ENCODE assay signal across 1 cellular context in the genomic region with DNA sequence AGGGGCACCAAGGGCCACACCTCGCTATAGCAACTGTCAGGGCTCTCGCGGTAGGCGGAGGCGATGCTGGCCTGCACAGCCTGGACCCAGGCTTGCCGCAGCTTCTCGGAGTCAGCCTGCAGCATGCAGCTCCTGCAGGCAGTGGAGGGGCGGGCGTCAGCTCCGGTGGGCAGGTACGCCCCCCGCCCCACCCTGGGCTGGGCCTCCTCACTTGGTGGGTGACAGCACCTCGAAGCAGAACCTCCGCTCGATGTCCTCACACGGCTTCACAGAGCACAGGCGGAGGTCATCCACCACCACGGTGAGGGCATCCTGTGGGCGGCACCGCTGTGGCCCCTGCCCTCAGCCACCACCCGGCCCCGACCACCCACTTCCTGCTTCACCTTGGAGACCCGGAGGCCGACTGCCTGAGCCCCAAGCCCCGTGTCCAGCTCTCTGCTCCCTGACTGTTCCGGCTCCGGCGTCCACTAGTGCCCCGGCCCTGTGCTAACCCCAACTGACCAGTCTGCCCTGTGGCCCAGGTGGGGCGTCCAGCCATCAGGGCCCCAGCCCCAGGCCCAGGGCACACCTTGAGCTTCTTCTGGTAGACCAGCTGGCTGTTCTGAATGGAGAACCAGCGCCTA.
A peak's percentile ranks its signal among the peaks of the same experiment; 100 is the strongest.
TF ChIP-seq lines count a peak whose summit lies in the region.

No MANE protein-coding gene starts in this region.

TF ChIP-seq in HEK293, 187 proteins besides CTCF, POLR2A, EP300 and RAD21 (continued from another document):
- TF ChIP-seq, protein P1, sequence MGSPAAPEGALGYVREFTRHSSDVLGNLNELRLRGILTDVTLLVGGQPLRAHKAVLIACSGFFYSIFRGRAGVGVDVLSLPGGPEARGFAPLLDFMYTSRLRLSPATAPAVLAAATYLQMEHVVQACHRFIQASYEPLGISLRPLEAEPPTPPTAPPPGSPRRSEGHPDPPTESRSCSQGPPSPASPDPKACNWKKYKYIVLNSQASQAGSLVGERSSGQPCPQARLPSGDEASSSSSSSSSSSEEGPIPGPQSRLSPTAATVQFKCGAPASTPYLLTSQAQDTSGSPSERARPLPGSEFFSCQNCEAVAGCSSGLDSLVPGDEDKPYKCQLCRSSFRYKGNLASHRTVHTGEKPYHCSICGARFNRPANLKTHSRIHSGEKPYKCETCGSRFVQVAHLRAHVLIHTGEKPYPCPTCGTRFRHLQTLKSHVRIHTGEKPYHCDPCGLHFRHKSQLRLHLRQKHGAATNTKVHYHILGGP (tag by site-specific recombination; IDR thresholded peaks at IDR 0.05), result no peak
- TF ChIP-seq, protein P2, sequence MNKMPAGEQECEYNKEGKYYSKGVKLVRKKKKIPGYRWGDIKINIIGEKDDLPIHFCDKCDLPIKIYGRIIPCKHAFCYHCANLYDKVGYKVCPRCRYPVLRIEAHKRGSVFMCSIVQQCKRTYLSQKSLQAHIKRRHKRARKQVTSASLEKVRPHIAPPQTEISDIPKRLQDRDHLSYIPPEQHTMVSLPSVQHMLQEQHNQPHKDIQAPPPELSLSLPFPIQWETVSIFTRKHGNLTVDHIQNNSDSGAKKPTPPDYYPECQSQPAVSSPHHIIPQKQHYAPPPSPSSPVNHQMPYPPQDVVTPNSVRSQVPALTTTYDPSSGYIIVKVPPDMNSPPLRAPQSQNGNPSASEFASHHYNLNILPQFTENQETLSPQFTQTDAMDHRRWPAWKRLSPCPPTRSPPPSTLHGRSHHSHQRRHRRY (tag by site-specific recombination; IDR thresholded peaks at IDR 0.05), result no peak
- TF ChIP-seq ZNF664 (tag by site-specific recombination; IDR thresholded peaks at IDR 0.05) (no peak), ZNF19 (tag by site-specific recombination; IDR thresholded peaks at IDR 0.05; ENCODE audit: low read depth) (no peak), ZNF654 (tag by site-specific recombination; IDR thresholded peaks at IDR 0.05; ENCODE audit: low read depth) (no peak), KLF1 (tag by site-specific recombination; IDR thresholded peaks at IDR 0.05) (peak; percentile 88), ZNF830 (tag by site-specific recombination; IDR thresholded peaks at IDR 0.05; ENCODE audit: low read depth) (no peak), ZFHX2 (tag by site-specific recombination; conservative IDR thresholded peaks at IDR 0.05) (0 out of 2 replicates have a peak, but pooled peaks have one; percentile 10), ZNF48 (tag by site-specific recombination; IDR thresholded peaks at IDR 0.05) (no peak), HOXD13 (CRISPR knock-in tag; IDR thresholded peaks at IDR 0.05; ENCODE audit: borderline replicate concordance) (no peak), ZNF248 (tag by site-specific recombination; IDR thresholded peaks at IDR 0.05) (no peak), ZBTB7A (tag by site-specific recombination; IDR thresholded peaks at IDR 0.05; ENCODE audit: low read depth) (peak; percentile 96), ZNF302 (tag by site-specific recombination; IDR thresholded peaks at IDR 0.05; ENCODE audit: low read depth) (no peak), BCL11B (tag by site-specific recombination; IDR thresholded peaks at IDR 0.05; ENCODE audit: low read depth) (peak; percentile 48), KLF8 (tag by site-specific recombination; IDR thresholded peaks at IDR 0.05) (peak; percentile 97)
- TF ChIP-seq, protein P3, sequence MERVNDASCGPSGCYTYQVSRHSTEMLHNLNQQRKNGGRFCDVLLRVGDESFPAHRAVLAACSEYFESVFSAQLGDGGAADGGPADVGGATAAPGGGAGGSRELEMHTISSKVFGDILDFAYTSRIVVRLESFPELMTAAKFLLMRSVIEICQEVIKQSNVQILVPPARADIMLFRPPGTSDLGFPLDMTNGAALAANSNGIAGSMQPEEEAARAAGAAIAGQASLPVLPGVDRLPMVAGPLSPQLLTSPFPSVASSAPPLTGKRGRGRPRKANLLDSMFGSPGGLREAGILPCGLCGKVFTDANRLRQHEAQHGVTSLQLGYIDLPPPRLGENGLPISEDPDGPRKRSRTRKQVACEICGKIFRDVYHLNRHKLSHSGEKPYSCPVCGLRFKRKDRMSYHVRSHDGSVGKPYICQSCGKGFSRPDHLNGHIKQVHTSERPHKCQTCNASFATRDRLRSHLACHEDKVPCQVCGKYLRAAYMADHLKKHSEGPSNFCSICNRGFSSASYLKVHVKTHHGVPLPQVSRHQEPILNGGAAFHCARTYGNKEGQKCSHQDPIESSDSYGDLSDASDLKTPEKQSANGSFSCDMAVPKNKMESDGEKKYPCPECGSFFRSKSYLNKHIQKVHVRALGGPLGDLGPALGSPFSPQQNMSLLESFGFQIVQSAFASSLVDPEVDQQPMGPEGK (tag by site-specific recombination; IDR thresholded peaks at IDR 0.05), result 0 out of 2 replicates have a peak, but pooled peaks have one; percentile 26
- TF ChIP-seq, protein P4, sequence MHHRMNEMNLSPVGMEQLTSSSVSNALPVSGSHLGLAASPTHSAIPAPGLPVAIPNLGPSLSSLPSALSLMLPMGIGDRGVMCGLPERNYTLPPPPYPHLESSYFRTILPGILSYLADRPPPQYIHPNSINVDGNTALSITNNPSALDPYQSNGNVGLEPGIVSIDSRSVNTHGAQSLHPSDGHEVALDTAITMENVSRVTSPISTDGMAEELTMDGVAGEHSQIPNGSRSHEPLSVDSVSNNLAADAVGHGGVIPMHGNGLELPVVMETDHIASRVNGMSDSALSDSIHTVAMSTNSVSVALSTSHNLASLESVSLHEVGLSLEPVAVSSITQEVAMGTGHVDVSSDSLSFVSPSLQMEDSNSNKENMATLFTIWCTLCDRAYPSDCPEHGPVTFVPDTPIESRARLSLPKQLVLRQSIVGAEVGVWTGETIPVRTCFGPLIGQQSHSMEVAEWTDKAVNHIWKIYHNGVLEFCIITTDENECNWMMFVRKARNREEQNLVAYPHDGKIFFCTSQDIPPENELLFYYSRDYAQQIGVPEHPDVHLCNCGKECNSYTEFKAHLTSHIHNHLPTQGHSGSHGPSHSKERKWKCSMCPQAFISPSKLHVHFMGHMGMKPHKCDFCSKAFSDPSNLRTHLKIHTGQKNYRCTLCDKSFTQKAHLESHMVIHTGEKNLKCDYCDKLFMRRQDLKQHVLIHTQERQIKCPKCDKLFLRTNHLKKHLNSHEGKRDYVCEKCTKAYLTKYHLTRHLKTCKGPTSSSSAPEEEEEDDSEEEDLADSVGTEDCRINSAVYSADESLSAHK (tag by site-specific recombination; IDR thresholded peaks at IDR 0.05), result no peak
- TF ChIP-seq, protein P5, sequence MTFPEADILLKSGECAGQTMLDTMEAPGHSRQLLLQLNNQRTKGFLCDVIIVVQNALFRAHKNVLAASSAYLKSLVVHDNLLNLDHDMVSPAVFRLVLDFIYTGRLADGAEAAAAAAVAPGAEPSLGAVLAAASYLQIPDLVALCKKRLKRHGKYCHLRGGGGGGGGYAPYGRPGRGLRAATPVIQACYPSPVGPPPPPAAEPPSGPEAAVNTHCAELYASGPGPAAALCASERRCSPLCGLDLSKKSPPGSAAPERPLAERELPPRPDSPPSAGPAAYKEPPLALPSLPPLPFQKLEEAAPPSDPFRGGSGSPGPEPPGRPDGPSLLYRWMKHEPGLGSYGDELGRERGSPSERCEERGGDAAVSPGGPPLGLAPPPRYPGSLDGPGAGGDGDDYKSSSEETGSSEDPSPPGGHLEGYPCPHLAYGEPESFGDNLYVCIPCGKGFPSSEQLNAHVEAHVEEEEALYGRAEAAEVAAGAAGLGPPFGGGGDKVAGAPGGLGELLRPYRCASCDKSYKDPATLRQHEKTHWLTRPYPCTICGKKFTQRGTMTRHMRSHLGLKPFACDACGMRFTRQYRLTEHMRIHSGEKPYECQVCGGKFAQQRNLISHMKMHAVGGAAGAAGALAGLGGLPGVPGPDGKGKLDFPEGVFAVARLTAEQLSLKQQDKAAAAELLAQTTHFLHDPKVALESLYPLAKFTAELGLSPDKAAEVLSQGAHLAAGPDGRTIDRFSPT (tag by site-specific recombination; IDR thresholded peaks at IDR 0.05), result peak; percentile 79
- TF ChIP-seq, protein P6, sequence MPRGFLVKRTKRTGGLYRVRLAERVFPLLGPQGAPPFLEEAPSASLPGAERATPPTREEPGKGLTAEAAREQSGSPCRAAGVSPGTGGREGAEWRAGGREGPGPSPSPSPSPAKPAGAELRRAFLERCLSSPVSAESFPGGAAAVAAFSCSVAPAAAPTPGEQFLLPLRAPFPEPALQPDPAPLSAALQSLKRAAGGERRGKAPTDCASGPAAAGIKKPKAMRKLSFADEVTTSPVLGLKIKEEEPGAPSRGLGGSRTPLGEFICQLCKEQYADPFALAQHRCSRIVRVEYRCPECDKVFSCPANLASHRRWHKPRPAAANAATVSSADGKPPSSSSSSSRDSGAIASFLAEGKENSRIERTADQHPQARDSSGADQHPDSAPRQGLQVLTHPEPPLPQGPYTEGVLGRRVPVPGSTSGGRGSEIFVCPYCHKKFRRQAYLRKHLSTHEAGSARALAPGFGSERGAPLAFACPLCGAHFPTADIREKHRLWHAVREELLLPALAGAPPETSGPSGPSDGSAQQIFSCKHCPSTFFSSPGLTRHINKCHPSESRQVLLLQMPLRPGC (tag by site-specific recombination; IDR thresholded peaks at IDR 0.05), result no peak
